12 cellular contexts compared by ENCODE assay signal in the genomic region with DNA sequence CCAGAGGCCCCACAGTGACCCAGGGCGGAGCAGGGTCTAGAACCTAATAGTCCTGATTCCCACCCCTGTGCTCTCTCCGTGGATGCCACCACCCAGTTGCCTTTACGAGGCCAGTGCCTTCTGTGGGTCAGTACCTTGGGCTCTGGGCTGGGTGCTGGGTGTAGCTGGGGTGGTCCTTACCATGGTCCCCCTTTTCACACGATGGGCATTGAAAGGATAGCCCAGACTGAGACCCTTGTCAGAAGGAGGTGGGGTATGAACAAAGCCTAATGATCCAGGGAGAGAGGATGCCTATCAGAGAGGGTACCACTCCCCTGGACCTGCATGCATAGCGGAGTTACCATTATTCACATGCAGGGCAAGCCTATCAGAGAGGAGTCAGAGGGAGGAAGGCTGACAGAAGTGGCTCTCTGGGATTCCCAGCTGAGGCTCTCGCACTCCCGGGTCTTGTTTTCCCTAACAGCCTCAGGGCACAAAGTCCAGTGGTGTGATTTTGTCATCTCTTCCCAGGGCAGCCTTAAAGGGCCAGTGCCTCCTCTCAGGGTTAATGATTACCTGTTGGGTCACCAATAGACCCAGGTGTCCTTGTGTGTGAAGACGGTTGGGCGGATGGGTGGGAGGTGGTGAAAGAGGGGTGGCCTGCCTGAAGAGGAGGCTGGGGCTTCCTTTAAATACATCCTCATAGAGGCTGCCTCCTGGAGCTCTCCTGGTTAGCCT. TPM values are rescaled to one million over a fixed set of nuclear protein-coding genes. Genes with fewer than 3 reads are reported as not detected.
A peak's percentile ranks its signal among the peaks of the same experiment; 100 is the strongest.
DNase-seq lines count a peak whose midpoint lies in the region; TF ChIP-seq lines count a peak whose summit lies in the region.
"Had no signal": no experiment of that assay in that cellular context is flagged by ENCODE, and none has a peak within 500 bp of the region (broad histone marks: within the 10 kb centered on the region; RNA-seq: fewer than 3 reads in every experiment).

No MANE protein-coding gene starts in this region.

- H3K4me1 ChIP-seq in Peyer's patch, result peaks cover 0 to 64% (median 6%) of the 10 kb centered on the region in 4 donors
- H3K4me1 ChIP-seq: prostate gland had no signal

- DNase-seq in EH (ENCODE audit: low read depth) (peak; percentile 78), Peyer's patch (peak in 2 of 3 donors; percentile 79 to 90), glomerular visceral epithelial cell (ENCODE audit: extremely low spot score) (peak; percentile 22), retina (peak; percentile 34), GDM1 (lab: John Stamatoyannopoulos, UW) (no peak), substantia nigra (lab: John Stamatoyannopoulos, UW) (no peak), DMS153 (lab: John Stamatoyannopoulos, UW) (no peak), C1 segment of cervical spinal cord (lab: John Stamatoyannopoulos, UW) (no peak)
- DNase-seq: CD4-positive, alpha-beta memory T cell; esophagus squamous epithelium; stimulated activated CD4-positive, alpha-beta T cell treated with anti-CD3 and anti-CD28 coated beads, Interleukin-2, amount 100 ng/mL, for 24 hours had no signal

- H3K27me3 ChIP-seq in Peyer's patch, result no peaks in the 10 kb centered on the region
- H3K27me3 ChIP-seq: esophagus squamous epithelium had no signal

- peak overlapping the region in 2 of 4 donors; percentile 38 for H3K4me3 ChIP-seq in Peyer's patch
- H3K4me3 ChIP-seq: esophagus squamous epithelium, prostate gland had no signal

- peak; percentile 58 to 91 for TF ChIP-seq POLR2A in Peyer's patch (IDR thresholded peaks at IDR 0.05)

- H3K27ac ChIP-seq in Peyer's patch, result peak overlapping the region in 3 of 4 donors; percentile 74 to 96 (median 88)
- no peak overlapping the region for H3K27ac ChIP-seq in substantia nigra (ENCODE audit: low read depth, low read length, poor library complexity, severe bottlenecking)
- H3K27ac ChIP-seq: esophagus squamous epithelium, prostate gland had no signal

- H3K9me3 ChIP-seq in Peyer's patch, result no peaks in the 10 kb centered on the region
- H3K9me3 ChIP-seq: esophagus squamous epithelium, prostate gland had no signal

- no peaks in the 10 kb centered on the region for H3K36me3 ChIP-seq in Peyer's patch
- H3K36me3 ChIP-seq: esophagus squamous epithelium, prostate gland had no signal

- TF ChIP-seq CTCF in Peyer's patch (IDR thresholded peaks at IDR 0.05), result no peak

RNA-seq across cellular contexts. Expression of gene VEGFA, which starts 36.2 kb away (rescaled TPM):
- 100 to 1,000 TPM; 202 to 663 (median 418) TPM for total RNA-seq in Peyer's patch

Comparison
In these comparisons a context has a peak if more than half of its experiments do, and no peak if none do; other contexts are left out.
1. DNase-seq: peak in EH (single experiment), Peyer's patch (2 of 3), glomerular visceral epithelial cell (single experiment) and retina (single experiment); none in GDM1 (single experiment), substantia nigra (0 of 49), DMS153 (single experiment) and C1 segment of cervical spinal cord (0 of 14).